In the genomic region with DNA sequence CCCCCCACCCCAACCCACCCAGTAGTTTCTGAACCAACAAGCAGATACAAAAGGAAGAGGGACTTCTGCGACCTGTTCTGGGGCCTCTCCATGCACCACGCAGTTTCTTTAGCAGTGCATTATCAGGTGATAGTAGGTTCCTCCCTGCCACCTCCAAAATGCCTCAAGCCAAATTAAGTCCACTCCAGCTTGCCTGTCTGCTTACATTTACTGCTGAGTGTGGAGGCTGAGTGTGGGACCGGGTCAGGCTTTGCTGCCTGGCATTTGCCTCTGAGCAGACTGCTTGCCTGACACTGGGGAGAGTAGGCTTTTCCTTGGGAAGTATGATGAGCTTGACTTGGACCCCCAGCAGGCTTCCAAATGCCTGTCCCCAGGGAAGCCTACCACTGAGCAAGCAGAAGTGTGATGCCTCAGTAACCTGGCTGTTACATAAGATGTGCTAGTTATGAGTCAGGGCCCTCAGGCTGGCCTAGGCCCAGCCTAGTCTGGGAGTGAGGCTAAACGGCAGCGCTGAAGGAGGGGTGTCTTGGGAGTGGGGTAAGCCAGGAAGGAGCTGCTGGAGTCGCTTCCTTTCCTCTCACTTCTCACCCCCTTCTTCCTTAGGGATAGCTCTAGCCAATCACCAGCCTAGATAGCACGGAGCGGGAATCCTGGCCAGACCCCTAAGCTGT, we compare ENCODE assay signal across 12 cellular contexts. TPM values are rescaled to one million over a fixed set of nuclear protein-coding genes. Genes with fewer than 3 reads are reported as not detected.
A peak's percentile ranks its signal among the peaks of the same experiment; 100 is the strongest.
DNase-seq lines count a peak whose midpoint lies in the region; ATAC-seq and TF ChIP-seq lines count a peak whose summit lies in the region.
"Had no signal": no experiment of that assay in that cellular context is flagged by ENCODE, and none has a peak within 500 bp of the region (broad histone marks: within the 10 kb centered on the region; RNA-seq: fewer than 3 reads in every experiment).

No MANE protein-coding gene starts in this region.

- POLR2A ChIA-PET in Panc1 (lab: Charles Lee) = no interaction called here

- TF ChIP-seq CTCF in Panc1 (IDR thresholded peaks at IDR 0.05) (no peak), foreskin fibroblast (IDR thresholded peaks at IDR 0.05; ENCODE audit: low read depth, low read length) (no peak), gastrocnemius medialis (IDR thresholded peaks at IDR 0.05 in 4 of 5, conservative IDR thresholded peaks at IDR 0.05 in 1 of 5) (no peak)

- H3K4me1 ChIP-seq in Panc1 (ENCODE audit: control insufficient read depth, insufficient read depth, low read length) (no peaks in the 10 kb centered on the region), gastrocnemius medialis (peaks cover 31 to 50% of the 10 kb centered on the region in 2 donors)

- H3K27ac ChIP-seq in Panc1 (ENCODE audit: low read length) (no peak overlapping the region), gastrocnemius medialis (peak overlapping the region; percentile 69 to 79 (median 76))

- H3K27me3 ChIP-seq in Panc1 (ENCODE audit: control insufficient read depth, insufficient read depth, low read length) (peaks cover 3% of the 10 kb centered on the region; the same call in 1 of the 2 replicates), gastrocnemius medialis (no peaks in the 10 kb centered on the region)

- no TSS peak for BruUV-seq in Panc1 (replicated peaks; lab: Mats Ljungman, UMichigan)

- intact Hi-C loops in Panc1 (cut with micrococcal nuclease; ENCODE audit: unreplicated experiment) = no loop called here
- intact Hi-C loops in gastrocnemius medialis (cut with DNase I; ENCODE audit: low total_unique reads) = no loop called here

- CTCF ChIA-PET in Panc1 (lab: Charles Lee) = no interaction called here

- in situ Hi-C loops in Panc1 (cut with HindIII; ENCODE audit: low pct_unique_long_range_greater_than_20kb, low sequenced_read_pairs) (no loop called here), gastrocnemius medialis (cut with MboI; ENCODE audit: low sequenced_read_pairs in 4 of 4) (no loop called here)

- H3K4me3 ChIP-seq in Panc1 (ENCODE audit: low read depth in 2 of 2, low read length in 2 of 2) = no peak overlapping the region
- no peak overlapping the region for H3K4me3 ChIP-seq in foreskin fibroblast (ENCODE audit: low read depth in 1 of 2, low read length in 2 of 2)
- no peak overlapping the region for H3K4me3 ChIP-seq in gastrocnemius medialis

- peak; percentile 52 for ATAC-seq in GM19025 (IDR thresholded peaks at IDR 0.05; ENCODE audit: low read depth, unreplicated experiment)
- peak; percentile 79; the same call in 1 of the 2 replicates for ATAC-seq in Panc1
- peak; percentile 90 to 93 for ATAC-seq in gastrocnemius medialis
- ATAC-seq in GM21576 (IDR thresholded peaks at IDR 0.05; ENCODE audit: unreplicated experiment) = no peak
- ATAC-seq in GM18517 (IDR thresholded peaks at IDR 0.05; ENCODE audit: unreplicated experiment) = no peak

- DNase-seq in Panc1 (ENCODE audit: low read depth, low spot score) = no peak
- peak; percentile 33 to 64 for DNase-seq in foreskin fibroblast
- peak in 1 of 2 donors; percentile 70 for DNase-seq in gastrocnemius medialis
- no peak for DNase-seq in activated T-cell treated with anti-CD3 and anti-CD28 coated beads, Interleukin-2, amount 50 U/mL, for 1 hour
- DNase-seq in effector CD8-positive, alpha-beta T cell (lab: John Stamatoyannopoulos, UW) = no peak
- DNase-seq: activated naive CD4-positive, alpha-beta T cell treated with anti-CD3 and anti-CD28 coated beads for 36 hours; DMS79 treated with DMSO at 0.1 percent for 48 hours; foreskin melanocyte had no signal

- H3K9me3 ChIP-seq in Panc1 (ENCODE audit: control insufficient read depth, insufficient read depth, low read depth, low read length) = no peaks in the 10 kb centered on the region
- H3K9me3 ChIP-seq in gastrocnemius medialis = no peaks in the 10 kb centered on the region

- TF ChIP-seq POLR2A in gastrocnemius medialis (IDR thresholded peaks at IDR 0.05) = no peak

- H3K36me3 ChIP-seq in Panc1 (ENCODE audit: control insufficient read depth, insufficient read depth, low read length) (no peaks in the 10 kb centered on the region), gastrocnemius medialis (peaks cover 0 to 2% of the 10 kb centered on the region in 2 donors)

RNA-seq across cellular contexts. Expression of gene TSC22D3, which starts 9.0 kb away (rescaled TPM):
- total RNA-seq in Panc1 (2021; ENCODE audit: unreplicated experiment) (7.2 TPM), gastrocnemius medialis (1,000 to 10,000 TPM in 2 of 4 donors, 100 to 1,000 TPM in 2; 689 to 1,948 (median 1,054) TPM)
- polyA plus RNA-seq in Panc1 (2012; ENCODE audit: insufficient read length) = 11.7 TPM

RNA-seq across cellular contexts. Expression of gene NCBP2L, which starts 10.9 kb away (rescaled TPM):
- not detected for total RNA-seq in Panc1 (2021; ENCODE audit: unreplicated experiment)
- polyA plus RNA-seq in Panc1 (2012; ENCODE audit: insufficient read length) = not detected
- under 1 TPM in 1 of 4 donors, not detected in 3; 0.11 TPM for total RNA-seq in gastrocnemius medialis
- total RNA-seq: activated naive CD4-positive, alpha-beta T cell treated with anti-CD3 and anti-CD28 coated beads for 36 hours; neural crest cell had no signal

RNA-seq across cellular contexts. Expression of gene MID2, which starts 59.1 kb away (rescaled TPM):
- total RNA-seq in Panc1 (2021; ENCODE audit: unreplicated experiment) = 24.7 TPM
- 8.5 TPM for polyA plus RNA-seq in Panc1 (2012; ENCODE audit: insufficient read length)
- total RNA-seq in gastrocnemius medialis = 10 to 100 TPM; 20.5 to 25.4 (median 23.9) TPM

Comparison
In these comparisons a context has a peak if more than half of its experiments do, and no peak if none do; other contexts are left out.
1. ATAC-seq: peak in GM19025 (single experiment), Panc1 (single experiment) and gastrocnemius medialis (2 of 2); none in GM21576 (single experiment) and GM18517 (single experiment).
2. DNase-seq: peak in foreskin fibroblast (2 of 2); none in Panc1 (single experiment), activated T-cell treated with anti-CD3 and anti-CD28 coated beads, Interleukin-2, amount 50 U/mL, for 1 hour (single experiment) and effector CD8-positive, alpha-beta T cell (single experiment).
3. RNA of gene TSC22D3, which starts 9.0 kb away (total RNA-seq): 689 to 1,948 TPM in gastrocnemius medialis; 7.2 TPM in Panc1 (single experiment); every median in the first group is over 10 times any median in the second.